In genomic region chr1:89260042-89260441, GRCh38 we compare ENCODE assay signal across 12 cellular contexts. TPM values are rescaled to one million over a fixed set of nuclear protein-coding genes. Genes with fewer than 3 reads are reported as not detected.
DNase-seq lines count a peak whose midpoint lies in the region; ATAC-seq and TF ChIP-seq lines count a peak whose summit lies in the region.
"Had no signal": no experiment of that assay in that cellular context is flagged by ENCODE, and none has a peak within 500 bp of the region (broad histone marks: within the 10 kb centered on the region; RNA-seq: fewer than 3 reads in every experiment).

No MANE protein-coding gene starts in this region.

- H3K9ac ChIP-seq in endodermal cell (ENCODE audit: extremely low read depth, low read length, poor library complexity, severe bottlenecking): no peak overlapping the region
- H3K9ac ChIP-seq: KMS-11 had no signal

- 84 to 87% methylated on average over 4 of the region's 4 CpGs for WGBS in heart right ventricle, 2 donors
- 75% methylated on average over 4 of the region's 4 CpGs; no CpG with 5 or more reads in 1 of the 2 experiments for WGBS in endodermal cell (ENCODE audit: insufficient coverage in 1 of 2, insufficient read length in 1 of 2), 2 experiments

- intact Hi-C loops in heart right ventricle (cut with DNase I): loop anchor here in 1 of 10 donors (10.0 kb wide), 2 partner anchors 55 to 95 kb away; no protein-coding TSS in a partner anchor

- H3K27me3 Mint-ChIP-seq in endodermal cell (ENCODE audit: insufficient read depth) (peaks cover 6% of the 10 kb centered on the region), type B pancreatic cell (no peaks in the 10 kb centered on the region)

- ATAC-seq in heart right ventricle (no peak), GM21825 (IDR thresholded peaks at IDR 0.05; ENCODE audit: unreplicated experiment) (no peak)

- H3K27ac ChIP-seq in cardiac muscle cell (peak overlapping the region; percentile 96), heart right ventricle (peak overlapping the region in 4 of 10 donors; percentile 42 to 59 (median 46)), endodermal cell (ENCODE audit: low read depth, low read length) (no peak overlapping the region)
- H3K27ac ChIP-seq: KMS-11 had no signal

- H3K4me3 ChIP-seq in cardiac muscle cell: no peak overlapping the region
- no peak overlapping the region for H3K4me3 ChIP-seq in heart right ventricle
- no peak overlapping the region for H3K4me3 ChIP-seq in endodermal cell (ENCODE audit: low read length)

- H3K36me3 Mint-ChIP-seq in endodermal cell (ENCODE audit: low read depth) (no peaks in the 10 kb centered on the region), type B pancreatic cell (no peaks in the 10 kb centered on the region)

- peaks cover 37% of the 10 kb centered on the region for H3K4me1 ChIP-seq in cardiac muscle cell (ENCODE audit: low read depth)
- H3K4me1 ChIP-seq in heart right ventricle: peaks cover 0 to 47% (median 31%) of the 10 kb centered on the region in 9 donors
- peaks cover 8% of the 10 kb centered on the region for H3K4me1 ChIP-seq in endodermal cell (ENCODE audit: control insufficient read depth, insufficient read depth, low read length)

- H3K4me1 Mint-ChIP-seq in endodermal cell (peaks cover 27% of the 10 kb centered on the region), type B pancreatic cell (ENCODE audit: unreplicated experiment) (peaks cover 32% of the 10 kb centered on the region)

- H3K27me3 ChIP-seq in cardiac muscle cell (no peaks in the 10 kb centered on the region), heart right ventricle (no peaks in the 10 kb centered on the region), endodermal cell (ENCODE audit: control insufficient read depth, insufficient read depth, low read length, poor library complexity, severe bottlenecking) (peaks cover 5% of the 10 kb centered on the region)

- no peaks in the 10 kb centered on the region for H3K9me3 Mint-ChIP-seq in endodermal cell
- H3K9me3 Mint-ChIP-seq in type B pancreatic cell: peaks cover 2% of the 10 kb centered on the region
- H3K9me3 Mint-ChIP-seq: nephron progenitor cell had no signal

- DNase-seq in cardiac muscle cell (ENCODE audit: low read depth in 1 of 2, low spot score in 1 of 2) (no peak), heart right ventricle (no peak), NCI-H345 treated with DMSO at 0.1 percent for 48 hours (lab: John Stamatoyannopoulos, UW; ENCODE audit: unreplicated experiment) (peak; percentile 11), endodermal cell (peak; percentile 77), type B pancreatic cell (ENCODE audit: extremely low spot score, unreplicated experiment) (no peak), NCI-H446 (lab: John Stamatoyannopoulos, UW) (no peak)
- DNase-seq in stimulated activated CD4-positive, alpha-beta T cell treated with anti-CD3 and anti-CD28 coated beads, Interleukin-1b, Interleukin-23, amount 100 ng/mL, for 48 hours: no peak
- DNase-seq: foreskin melanocyte, NCI-H2081, nephron progenitor cell had no signal

- TF ChIP-seq CTCF in cardiac muscle cell (IDR thresholded peaks at IDR 0.05; ENCODE audit: low read depth, low read length): no peak
- no peak for TF ChIP-seq CTCF in heart right ventricle (IDR thresholded peaks at IDR 0.05)
- no peak for TF ChIP-seq CTCF in endodermal cell (conservative IDR thresholded peaks at IDR 0.05)
- TF ChIP-seq CTCF in type B pancreatic cell (conservative IDR thresholded peaks at IDR 0.05): no peak

- H3K4me3 Mint-ChIP-seq in endodermal cell (no peak overlapping the region), type B pancreatic cell (no peak overlapping the region)
- H3K4me3 Mint-ChIP-seq: nephron progenitor cell had no signal

- no peaks in the 10 kb centered on the region for H3K9me3 ChIP-seq in cardiac muscle cell (ENCODE audit: low read depth)
- H3K9me3 ChIP-seq in heart right ventricle: no peaks in the 10 kb centered on the region
- H3K9me3 ChIP-seq in endodermal cell (ENCODE audit: control insufficient read depth, low read length): no peaks in the 10 kb centered on the region

- H3K27ac Mint-ChIP-seq in endodermal cell (no peak overlapping the region), type B pancreatic cell (peak overlapping the region; percentile 61)
- H3K27ac Mint-ChIP-seq: nephron progenitor cell had no signal

- no peaks in the 10 kb centered on the region for H3K36me3 ChIP-seq in cardiac muscle cell
- H3K36me3 ChIP-seq in heart right ventricle: peaks cover 0 to 46% (median 0%) of the 10 kb centered on the region in 9 donors
- no peaks in the 10 kb centered on the region for H3K36me3 ChIP-seq in endodermal cell (ENCODE audit: control insufficient read depth, insufficient read depth, low read length)

RNA-seq across cellular contexts. Expression of gene GBP5, which starts 12.6 kb away (rescaled TPM):
- total RNA-seq in cardiac muscle cell (0.14 and 0.24 TPM in 2 replicates), heart right ventricle (10 to 100 TPM in 1 of 10 donors, 1 to 10 TPM in 3, under 1 TPM in 6; 0.48 to 62.0 (median 0.85) TPM), endodermal cell (not detected), type B pancreatic cell (ENCODE audit: low replicate concordance) (0.45 and 0.56 TPM in 2 replicates)
- polyA plus RNA-seq in cardiac muscle cell (0.29 TPM in 1 of 2 replicates, not detected in the other), heart right ventricle (under 1 TPM; 0.39 to 0.59 TPM)
- polyA plus RNA-seq in endodermal cell (2013, experiment 1 of 2): not detected
- polyA plus RNA-seq in endodermal cell (2013, experiment 2 of 2): not detected

Comparison
In these comparisons a context has a peak if more than half of its experiments do, and no peak if none do; other contexts are left out.
1. DNase-seq: peak in NCI-H345 treated with DMSO at 0.1 percent for 48 hours (single experiment) and endodermal cell (single experiment); none in cardiac muscle cell (0 of 2), heart right ventricle (0 of 2), type B pancreatic cell (single experiment), NCI-H446 (0 of 2) and stimulated activated CD4-positive, alpha-beta T cell treated with anti-CD3 and anti-CD28 coated beads, Interleukin-1b, Interleukin-23, amount 100 ng/mL, for 48 hours (single experiment).